In genomic region chr17:47982091-47982617, GRCh38 we compare ENCODE assay signal across 17 cellular contexts. TPM values are rescaled to one million over a fixed set of nuclear protein-coding genes. Genes with fewer than 3 reads are reported as not detected.
"Had no signal": no experiment of that assay in that cellular context is flagged by ENCODE, and none has a peak within 500 bp of the region (broad histone marks: within the 10 kb centered on the region; RNA-seq: fewer than 3 reads in every experiment).

No MANE protein-coding gene starts in this region.

- H3K27me3 Mint-ChIP-seq: activated B cell treated with CpG ODN at 0.5 μM for 24 hours; activated naive CD4-positive, alpha-beta T cell treated with anti-CD3 and anti-CD28 coated beads, Interleukin-2, amount 10 ng/mL, durations not matched to agents 7 days and 5 days; naive thymus-derived CD4-positive, alpha-beta T cell had no signal

- H3K27ac ChIP-seq: upper lobe of left lung had no signal

- H3K9me3 ChIP-seq: spleen, upper lobe of left lung had no signal

- H3K27ac Mint-ChIP-seq: activated B cell treated with CpG ODN at 0.5 μM for 24 hours; activated T-helper 2 cell treated with anti-CD3 and anti-CD28 coated beads, Interferon-gamma antibody, Interleukin-2, Interleukin-4, amounts not matched to agents 10 μg/mL and 5 μg/mL and 100 μg/mL, durations not matched to agents 14 hours and 24 hours and 36 hours had no signal

- H3K27me3 ChIP-seq: spleen, upper lobe of left lung had no signal

- H3K4me3 ChIP-seq: lung, spleen, upper lobe of left lung had no signal

- DNase-seq: activated B cell treated with CpG ODN at 0.5 μM for 24 hours; activated naive CD4-positive, alpha-beta T cell treated with anti-CD3 and anti-CD28 coated beads, Interleukin-2, amount 10 ng/mL, durations not matched to agents 7 days and 5 days; dermis blood vessel endothelial cell; left cardiac atrium; naive thymus-derived CD4-positive, alpha-beta T cell; occipital lobe; spleen; stimulated activated CD4-positive, alpha-beta T cell treated with anti-CD3 and anti-CD28 coated beads, Interleukin-1b, Interleukin-23, amount 100 ng/mL, for 48 hours; stimulated activated naive CD4-positive, alpha-beta T cell; substantia nigra had no signal

- H3K4me3 Mint-ChIP-seq: activated B cell treated with CpG ODN at 0.5 μM for 24 hours; activated naive CD4-positive, alpha-beta T cell treated with anti-CD3 and anti-CD28 coated beads, Interleukin-2, amount 10 ng/mL, durations not matched to agents 7 days and 5 days; naive thymus-derived CD4-positive, alpha-beta T cell had no signal

- ATAC-seq: naive thymus-derived CD4-positive, alpha-beta T cell; sciatic nerve had no signal

- H3K9me3 Mint-ChIP-seq: activated B cell treated with CpG ODN at 0.5 μM for 24 hours; activated naive CD4-positive, alpha-beta T cell treated with anti-CD3 and anti-CD28 coated beads, Interleukin-2, amount 10 ng/mL, durations not matched to agents 7 days and 5 days; activated T-helper 2 cell treated with anti-CD3 and anti-CD28 coated beads, Interferon-gamma antibody, Interleukin-2, Interleukin-4, amounts not matched to agents 10 μg/mL and 5 μg/mL and 100 μg/mL, durations not matched to agents 14 hours and 24 hours and 36 hours; naive thymus-derived CD4-positive, alpha-beta T cell had no signal

RNA-seq across cellular contexts. Expression of gene PRR15L, which starts 24.5 kb away (rescaled TPM):
- total RNA-seq: activated B cell treated with CpG ODN at 0.5 μM for 24 hours; activated T-helper 2 cell treated with anti-CD3 and anti-CD28 coated beads, Interferon-gamma antibody, Interleukin-2, Interleukin-4, amounts not matched to agents 10 μg/mL and 5 μg/mL and 100 μg/mL, durations not matched to agents 14 hours and 24 hours and 36 hours; dermis blood vessel endothelial cell; mononuclear cell; naive thymus-derived CD4-positive, alpha-beta T cell; occipital lobe; pulmonary artery endothelial cell; sciatic nerve; spleen; T-helper 1 cell treated with Interleukin-12 subunit alpha and Interleukin-12 subunit beta and Interleukin-4 antibody, amounts not matched to agents 30 ng/mL and 1 ng/mL, for 36 hours had no signal
